ENCODE assay signal across 1 cellular context in genomic region chr20:36337886-36338285, GRCh38.
TF ChIP-seq lines count a peak whose summit lies in the region.

No MANE protein-coding gene starts in this region.

TF ChIP-seq in HepG2, 621 proteins besides CTCF, POLR2A, EP300 and RAD21:
- TF ChIP-seq TAF15 (IDR thresholded peaks at IDR 0.05; ENCODE audit: low read depth, low read length, poor library complexity, severe bottlenecking) (no peak), ZIK1 (CRISPR knock-in tag; IDR thresholded peaks at IDR 0.05; ENCODE audit: borderline replicate concordance, low read depth) (no peak), ZNF672 (CRISPR knock-in tag; IDR thresholded peaks at IDR 0.05) (no peak), GATAD2A (CRISPR knock-in tag; IDR thresholded peaks at IDR 0.05) (no peak), ZFP37 (CRISPR knock-in tag; IDR thresholded peaks at IDR 0.05; ENCODE audit: borderline replicate concordance) (no peak), PHF8 (CRISPR knock-in tag; IDR thresholded peaks at IDR 0.05) (no peak), SPEN (CRISPR knock-in tag; IDR thresholded peaks at IDR 0.05; ENCODE audit: low read depth) (no peak), ZNF280B (CRISPR knock-in tag; IDR thresholded peaks at IDR 0.05; ENCODE audit: borderline replicate concordance) (peak; percentile 14; the same call in 1 of the 2 replicates), MNT (IDR thresholded peaks at IDR 0.05) (peak; percentile 27; the same call in 1 of the 2 replicates), DNMT1 (CRISPR knock-in tag; IDR thresholded peaks at IDR 0.05) (no peak), MIXL1 (CRISPR knock-in tag; IDR thresholded peaks at IDR 0.05) (no peak)
